In genomic region chr5:177188775-177189174, GRCh38 we compare ENCODE assay signal across 1 cellular context.
TF ChIP-seq lines count a peak whose summit lies in the region.

No MANE protein-coding gene starts in this region.

TF ChIP-seq in WTC11, 78 proteins besides CTCF, POLR2A, EP300 and RAD21:
- no peak for TF ChIP-seq ZNF263 (CRISPR knock-in tag; IDR thresholded peaks at IDR 0.05; ENCODE audit: low read depth)
- no peak for TF ChIP-seq SP1 (CRISPR knock-in tag; conservative IDR thresholded peaks at IDR 0.05)
- no peak for TF ChIP-seq NR3C1 (CRISPR knock-in tag; conservative IDR thresholded peaks at IDR 0.05; ENCODE audit: low read depth)
- TF ChIP-seq ZNF416 (CRISPR knock-in tag; IDR thresholded peaks at IDR 0.05) = no peak
- no peak for TF ChIP-seq AR (CRISPR knock-in tag; IDR thresholded peaks at IDR 0.05)
- TF ChIP-seq TEAD1 (CRISPR knock-in tag; IDR thresholded peaks at IDR 0.05) = no peak
- no peak for TF ChIP-seq JAZF1 (CRISPR knock-in tag; IDR thresholded peaks at IDR 0.05)
TF ChIP-seq in WTC11: peak in this region for 0.
